1 cellular context compared by ENCODE assay signal in genomic region chr2:46988230-46988629, GRCh38.
A peak's percentile ranks its signal among the peaks of the same experiment; 100 is the strongest.
TF ChIP-seq lines count a peak whose summit lies in the region.

No MANE protein-coding gene starts in this region.

TF ChIP-seq in HepG2, 621 proteins besides CTCF, POLR2A, EP300 and RAD21 (continued from another document):
- no peak for TF ChIP-seq ZNF800 (CRISPR knock-in tag; IDR thresholded peaks at IDR 0.05)
- TF ChIP-seq TRIM22 (IDR thresholded peaks at IDR 0.05) = no peak
- no peak for TF ChIP-seq RFXANK (CRISPR knock-in tag; IDR thresholded peaks at IDR 0.05)
- TF ChIP-seq HIVEP1 (CRISPR knock-in tag; IDR thresholded peaks at IDR 0.05) = no peak
- TF ChIP-seq CEBPB (IDR thresholded peaks at IDR 0.05; ENCODE audit: borderline replicate concordance, low read depth, low read length) = no peak
- TF ChIP-seq REXO4 (CRISPR knock-in tag; IDR thresholded peaks at IDR 0.05; ENCODE audit: borderline replicate concordance) = no peak
- TF ChIP-seq POGK (CRISPR knock-in tag; conservative IDR thresholded peaks at IDR 0.05) = no peak
- TF ChIP-seq NFATC3 (CRISPR knock-in tag; IDR thresholded peaks at IDR 0.05) = no peak
- TF ChIP-seq HNRNPH1 (optimal IDR thresholded peaks at IDR 0.05; ENCODE audit: low read depth, low read length) = no peak
- no peak for TF ChIP-seq CHD2 (IDR thresholded peaks at IDR 0.05; ENCODE audit: low read depth, low read length)
- TF ChIP-seq ZGPAT (CRISPR knock-in tag; IDR thresholded peaks at IDR 0.05) = no peak
- peak; percentile 58; the same call in 1 of the 2 replicates for TF ChIP-seq RXRA (CRISPR knock-in tag; IDR thresholded peaks at IDR 0.05)
- no peak for TF ChIP-seq PAXIP1 (CRISPR knock-in tag; conservative IDR thresholded peaks at IDR 0.05)
- TF ChIP-seq ZNF17 (CRISPR knock-in tag; IDR thresholded peaks at IDR 0.05) = no peak
- TF ChIP-seq ZNF292 (CRISPR knock-in tag; IDR thresholded peaks at IDR 0.05; ENCODE audit: borderline replicate concordance, low read depth) = no peak
- TF ChIP-seq MTA3 (CRISPR knock-in tag; IDR thresholded peaks at IDR 0.05) = no peak
- no peak for TF ChIP-seq TCF7 (IDR thresholded peaks at IDR 0.05; ENCODE audit: low read depth)
- no peak for TF ChIP-seq SMC3 (IDR thresholded peaks at IDR 0.05; ENCODE audit: low read length)
- TF ChIP-seq GRHL1 (CRISPR knock-in tag; conservative IDR thresholded peaks at IDR 0.05) = no peak
- TF ChIP-seq DDIT3 (CRISPR knock-in tag; IDR thresholded peaks at IDR 0.05) = no peak
- TF ChIP-seq U2AF2 (IDR thresholded peaks at IDR 0.05; ENCODE audit: low read depth, low read length) = no peak
- TF ChIP-seq RARA (CRISPR knock-in tag; IDR thresholded peaks at IDR 0.05) = peak; percentile 88
- TF ChIP-seq ZSCAN30 (CRISPR knock-in tag; IDR thresholded peaks at IDR 0.05) = no peak
- no peak for TF ChIP-seq SMARCC2 (IDR thresholded peaks at IDR 0.05)
- TF ChIP-seq ZFX (CRISPR knock-in tag; IDR thresholded peaks at IDR 0.05; ENCODE audit: low read depth) = no peak
- TF ChIP-seq KMT2B (CRISPR knock-in tag; IDR thresholded peaks at IDR 0.05) = no peak
- no peak for TF ChIP-seq THAP8 (CRISPR knock-in tag; IDR thresholded peaks at IDR 0.05; ENCODE audit: borderline replicate concordance)
- no peak for TF ChIP-seq BCL3 (CRISPR knock-in tag; IDR thresholded peaks at IDR 0.05)
- TF ChIP-seq HNF4A (CRISPR knock-in tag; IDR thresholded peaks at IDR 0.05) = 0 out of 2 replicates have a peak, but pooled peaks have one; percentile 14
- no peak for TF ChIP-seq ZNF572 (CRISPR knock-in tag; IDR thresholded peaks at IDR 0.05)
- TF ChIP-seq NFIC (IDR thresholded peaks at IDR 0.05; ENCODE audit: low read length) = no peak
- TF ChIP-seq RCOR2 (CRISPR knock-in tag; IDR thresholded peaks at IDR 0.05) = no peak
- TF ChIP-seq MXD1 (CRISPR knock-in tag; IDR thresholded peaks at IDR 0.05) = no peak
- TF ChIP-seq SNAPC2 (CRISPR knock-in tag; IDR thresholded peaks at IDR 0.05) = no peak
- no peak for TF ChIP-seq HMGA1 (CRISPR knock-in tag; conservative IDR thresholded peaks at IDR 0.05)
